ENCODE assay signal across 21 cellular contexts in the genomic region with DNA sequence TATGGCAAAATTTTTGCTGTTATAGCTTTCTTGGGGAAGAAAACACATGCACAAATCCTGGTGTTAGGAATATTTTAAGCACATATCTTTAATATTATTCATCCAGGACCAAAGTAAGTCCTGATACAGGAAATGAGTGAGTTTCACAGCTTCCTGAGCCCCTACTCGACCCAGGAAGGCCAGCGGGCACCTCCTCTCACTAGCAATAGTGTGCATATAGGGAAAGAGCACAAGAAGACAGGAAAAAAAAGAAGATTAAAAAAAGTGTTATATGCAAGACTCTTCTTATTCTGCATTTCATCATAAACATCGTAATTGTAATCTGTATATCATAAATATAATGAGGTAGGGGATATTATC.
DNase-seq lines count a peak whose midpoint lies in the region; ATAC-seq, FAIRE-seq and TF ChIP-seq lines count a peak whose summit lies in the region.
"Had no signal": no experiment of that assay in that cellular context is flagged by ENCODE, and none has a peak within 500 bp of the region (broad histone marks: within the 10 kb centered on the region; RNA-seq: fewer than 3 reads in every experiment).

No MANE protein-coding gene starts in this region.

- no peak for TF ChIP-seq CTCF in breast epithelium (IDR thresholded peaks at IDR 0.05)
- no peak for TF ChIP-seq CTCF in MCF 10A (IDR thresholded peaks at IDR 0.05; ENCODE audit: unreplicated experiment)
- no peak for TF ChIP-seq CTCF in colonic mucosa (IDR thresholded peaks at IDR 0.05)

- H3K4me1 ChIP-seq in breast epithelium, result no peaks in the 10 kb centered on the region
- no peaks in the 10 kb centered on the region for H3K4me1 ChIP-seq in colonic mucosa
- peaks cover 2% of the 10 kb centered on the region for H3K4me1 ChIP-seq in mesodermal cell (ENCODE audit: control insufficient read depth, insufficient read depth, low read length, poor library complexity, severe bottlenecking)
- H3K4me1 ChIP-seq: BLaER1, left ventricle myocardium inferior had no signal

- H3K4me3 ChIP-seq in breast epithelium, result no peak overlapping the region
- no peak overlapping the region for H3K4me3 ChIP-seq in colonic mucosa
- H3K4me3 ChIP-seq in mesodermal cell (ENCODE audit: extremely low read depth, insufficient read depth, low read length, poor library complexity, severe bottlenecking), result no peak overlapping the region
- H3K4me3 ChIP-seq: BLaER1, left ventricle myocardium inferior, tibial artery had no signal

- H3K9me3 ChIP-seq in breast epithelium (no peaks in the 10 kb centered on the region), colonic mucosa (no peaks in the 10 kb centered on the region), mesodermal cell (ENCODE audit: control insufficient read depth, low read length) (no peaks in the 10 kb centered on the region)
- H3K9me3 ChIP-seq: BLaER1, left ventricle myocardium inferior, tibial artery had no signal

- no peak overlapping the region for H3K9ac ChIP-seq in colonic mucosa (ENCODE audit: low read depth in 2 of 2, low read length in 2 of 2)
- H3K9ac ChIP-seq: BLaER1 had no signal

- H3K4me1 Mint-ChIP-seq in MCF 10A (ENCODE audit: insufficient read depth, unreplicated experiment), result peaks cover 6% of the 10 kb centered on the region
- no peaks in the 10 kb centered on the region for H3K4me1 Mint-ChIP-seq in activated CD4-positive, alpha-beta T cell treated with anti-CD3 and anti-CD28 coated beads for 36 hours
- H3K4me1 Mint-ChIP-seq: activated naive CD8-positive, alpha-beta T cell treated with anti-CD3 and anti-CD28 coated beads for 36 hours; stimulated activated naive B cell treated with anti-CD40 and anti-IgM and Interleukin-4, amounts not matched to agents 10 μg/mL and 1 μg/mL and 100 μg/mL, for 72 hours had no signal

- H3K27me3 ChIP-seq in breast epithelium (no peaks in the 10 kb centered on the region), colonic mucosa (no peaks in the 10 kb centered on the region)
- H3K27me3 ChIP-seq: BLaER1, brain microvascular endothelial cell, tibial artery had no signal

- no peak overlapping the region for H3K4me3 Mint-ChIP-seq in MCF 10A (ENCODE audit: unreplicated experiment)
- H3K4me3 Mint-ChIP-seq in activated CD4-positive, alpha-beta T cell treated with anti-CD3 and anti-CD28 coated beads for 36 hours, result no peak overlapping the region
- H3K4me3 Mint-ChIP-seq: activated naive CD8-positive, alpha-beta T cell treated with anti-CD3 and anti-CD28 coated beads for 36 hours; activated T-helper 1 cell treated with anti-CD3 and anti-CD28 coated beads, Interleukin-12 subunit alpha, Interleukin-12 subunit beta, Interleukin-2, Interleukin-4 antibody, amounts not matched to agents 30 ng/mL and 10 ng/mL and 1 ng/mL, durations not matched to agents 14 hours and 24 hours and 36 hours; stimulated activated naive B cell treated with anti-CD40 and anti-IgM and Interleukin-4, amounts not matched to agents 10 μg/mL and 1 μg/mL and 100 μg/mL, for 72 hours had no signal

- H3K27ac Mint-ChIP-seq in MCF 10A (ENCODE audit: low read depth, unreplicated experiment), result no peak overlapping the region
- no peak overlapping the region for H3K27ac Mint-ChIP-seq in activated CD4-positive, alpha-beta T cell treated with anti-CD3 and anti-CD28 coated beads for 36 hours
- H3K27ac Mint-ChIP-seq: activated naive CD8-positive, alpha-beta T cell treated with anti-CD3 and anti-CD28 coated beads for 36 hours; activated T-helper 1 cell treated with anti-CD3 and anti-CD28 coated beads, Interleukin-12 subunit alpha, Interleukin-12 subunit beta, Interleukin-2, Interleukin-4 antibody, amounts not matched to agents 30 ng/mL and 10 ng/mL and 1 ng/mL, durations not matched to agents 14 hours and 24 hours and 36 hours; stimulated activated naive B cell treated with anti-CD40 and anti-IgM and Interleukin-4, amounts not matched to agents 10 μg/mL and 1 μg/mL and 100 μg/mL, for 72 hours had no signal

- FAIRE-seq in frontal cortex (lab: Jason Lieb, UNC), result no peak
- FAIRE-seq: A204.1 had no signal

- intact Hi-C loops in breast epithelium (cut with DNase I; ENCODE audit: low total_unique reads) (no loop called here), MCF 10A (cut with micrococcal nuclease) (no loop called here), colonic mucosa (cut with DNase I) (no loop called here)
- intact Hi-C loops in activated CD4-positive, alpha-beta T cell treated with anti-CD3 and anti-CD28 coated beads for 36 hours (cut with DNase I, micrococcal nuclease), result no loop called here

- no peak for TF ChIP-seq POLR2A in breast epithelium (IDR thresholded peaks at IDR 0.05)

- POLR2A ChIA-PET in MCF 10A (lab: Yijun Ruan, JAX), result no interaction called here
- POLR2A ChIA-PET in activated CD4-positive, alpha-beta T cell treated with anti-CD3 and anti-CD28 coated beads for 36 hours (lab: Charles Lee), result no interaction called here

- WGBS in mesodermal cell (ENCODE audit: insufficient coverage in 2 of 2), 2 experiments, result 20% methylated on average over 1 of the region's 3 CpGs; no CpG with 5 or more reads in 1 of the 2 experiments

- H3K27ac ChIP-seq in breast epithelium (peak overlapping the region; percentile 33 to 34), colonic mucosa (peak overlapping the region; percentile 30), mesodermal cell (ENCODE audit: low read depth, low read length, severe bottlenecking) (peak overlapping the region; percentile 23)
- H3K27ac ChIP-seq: BLaER1, brain microvascular endothelial cell, HL-60, left ventricle myocardium inferior, tibial artery had no signal

- H3K9me3 Mint-ChIP-seq in MCF 10A (ENCODE audit: unreplicated experiment), result no peaks in the 10 kb centered on the region
- no peaks in the 10 kb centered on the region for H3K9me3 Mint-ChIP-seq in activated CD4-positive, alpha-beta T cell treated with anti-CD3 and anti-CD28 coated beads for 36 hours (ENCODE audit: low read depth)
- H3K9me3 Mint-ChIP-seq: activated naive CD8-positive, alpha-beta T cell treated with anti-CD3 and anti-CD28 coated beads for 36 hours; activated T-helper 1 cell treated with anti-CD3 and anti-CD28 coated beads, Interleukin-12 subunit alpha, Interleukin-12 subunit beta, Interleukin-2, Interleukin-4 antibody, amounts not matched to agents 30 ng/mL and 10 ng/mL and 1 ng/mL, durations not matched to agents 14 hours and 24 hours and 36 hours; stimulated activated naive B cell treated with anti-CD40 and anti-IgM and Interleukin-4, amounts not matched to agents 10 μg/mL and 1 μg/mL and 100 μg/mL, for 72 hours had no signal

- no peaks in the 10 kb centered on the region for H3K36me3 ChIP-seq in breast epithelium
- H3K36me3 ChIP-seq in colonic mucosa, result no peaks in the 10 kb centered on the region
- H3K36me3 ChIP-seq in mesodermal cell (ENCODE audit: control insufficient read depth, insufficient read depth, low read length), result no peaks in the 10 kb centered on the region
- H3K36me3 ChIP-seq: BLaER1, brain microvascular endothelial cell, left ventricle myocardium inferior, tibial artery had no signal

- no peak for DNase-seq in breast epithelium (ENCODE audit: low spot score in 2 of 2)
- DNase-seq in MCF 10A (ENCODE audit: unreplicated experiment), result no peak
- DNase-seq in colonic mucosa, result no peak
- no peak for DNase-seq in activated CD4-positive, alpha-beta T cell treated with anti-CD3 and anti-CD28 coated beads for 36 hours
- no peak for DNase-seq in NCI-H1092 treated with DMSO at 0.1 percent for 48 hours (lab: John Stamatoyannopoulos, UW)
- DNase-seq in frontal cortex (ENCODE audit: low spot score in 2 of 2), result no peak
- no peak for DNase-seq in NCI-H2171 (lab: John Stamatoyannopoulos, UW)
- DNase-seq: activated naive CD8-positive, alpha-beta T cell treated with anti-CD3 and anti-CD28 coated beads for 36 hours; brain microvascular endothelial cell; erythroblast; left ventricle myocardium inferior; NCI-H1930; NCI-H446 treated with DMSO at 0.1 percent for 48 hours; RPMI8226; stimulated activated naive B cell treated with anti-CD40 and anti-IgM and Interleukin-4, amounts not matched to agents 10 μg/mL and 1 μg/mL and 100 μg/mL, for 72 hours; tibial artery had no signal

- ATAC-seq in activated CD4-positive, alpha-beta T cell treated with anti-CD3 and anti-CD28 coated beads for 36 hours, result no peak
- ATAC-seq: stimulated activated naive B cell treated with anti-CD40 and anti-IgM and Interleukin-4, amounts not matched to agents 10 μg/mL and 1 μg/mL and 100 μg/mL, for 72 hours had no signal

- CTCF ChIA-PET in MCF 10A (lab: Yijun Ruan, JAX), result interaction anchor here (0.6 to 1.0 kb wide), 2 partner anchors 22 to 44 kb away, joined by 3 read pairs; no protein-coding TSS in a partner anchor
- CTCF ChIA-PET in activated CD4-positive, alpha-beta T cell treated with anti-CD3 and anti-CD28 coated beads for 36 hours (lab: Charles Lee), result no interaction called here

- H3K36me3 Mint-ChIP-seq in MCF 10A (ENCODE audit: insufficient read depth, unreplicated experiment), result peaks cover 10% of the 10 kb centered on the region
- no peaks in the 10 kb centered on the region for H3K36me3 Mint-ChIP-seq in activated CD4-positive, alpha-beta T cell treated with anti-CD3 and anti-CD28 coated beads for 36 hours (ENCODE audit: low read depth)
- H3K36me3 Mint-ChIP-seq: activated naive CD8-positive, alpha-beta T cell treated with anti-CD3 and anti-CD28 coated beads for 36 hours; stimulated activated naive B cell treated with anti-CD40 and anti-IgM and Interleukin-4, amounts not matched to agents 10 μg/mL and 1 μg/mL and 100 μg/mL, for 72 hours had no signal

- BruUV-seq in MCF 10A (replicated peaks; lab: Mats Ljungman, UMichigan), result no TSS peak

- no peaks in the 10 kb centered on the region for H3K27me3 Mint-ChIP-seq in MCF 10A (ENCODE audit: insufficient read depth, unreplicated experiment)
- H3K27me3 Mint-ChIP-seq in activated CD4-positive, alpha-beta T cell treated with anti-CD3 and anti-CD28 coated beads for 36 hours, result peaks cover 15% of the 10 kb centered on the region
- H3K27me3 Mint-ChIP-seq: activated naive CD8-positive, alpha-beta T cell treated with anti-CD3 and anti-CD28 coated beads for 36 hours had no signal
